ENCODE assay signal across 17 cellular contexts in genomic region chr4:95290702-95291101, GRCh38.
DNase-seq lines count a peak whose midpoint lies in the region; ATAC-seq and TF ChIP-seq lines count a peak whose summit lies in the region.
"Had no signal": no experiment of that assay in that cellular context is flagged by ENCODE, and none has a peak within 500 bp of the region (broad histone marks: within the 10 kb centered on the region; RNA-seq: fewer than 3 reads in every experiment).

No MANE protein-coding gene starts in this region.

- no peak overlapping the region for H2AFZ ChIP-seq in KMS-11 (ENCODE audit: low read depth)

- H3K4me3 ChIP-seq in CD8-positive, alpha-beta T cell (ENCODE audit: low read depth, low read length), result no peak overlapping the region
- H3K4me3 ChIP-seq in KMS-11 (IDR thresholded peaks at IDR 0.05; ENCODE audit: insufficient read depth, low read depth, low read length) (no peak overlapping the region), tibial artery (no peak overlapping the region)
- H3K4me3 ChIP-seq: cardiac muscle cell, vagina had no signal

- H3K36me3 Mint-ChIP-seq in CD8-positive, alpha-beta T cell, result no peaks in the 10 kb centered on the region
- H3K36me3 Mint-ChIP-seq in natural killer cell, result no peaks in the 10 kb centered on the region
- H3K36me3 Mint-ChIP-seq: immature natural killer cell had no signal

- H3K9ac ChIP-seq in KMS-11, result no peak overlapping the region

- CTCF ChIA-PET in CD8-positive, alpha-beta T cell (lab: Charles Lee), result interaction anchor here (0.8 kb wide), 1 partner anchor 9 kb away, joined by 4 read pairs; no protein-coding TSS in a partner anchor

- H3K27ac ChIP-seq in CD8-positive, alpha-beta T cell (ENCODE audit: low read depth, low read length), result no peak overlapping the region
- peak overlapping the region; percentile 4; the same call in 1 of the 2 replicates for H3K27ac ChIP-seq in KMS-11
- no peak overlapping the region for H3K27ac ChIP-seq in tibial artery
- H3K27ac ChIP-seq: cardiac muscle cell, vagina had no signal

- peaks cover 30% of the 10 kb centered on the region for H3K4me1 ChIP-seq in CD8-positive, alpha-beta T cell (ENCODE audit: insufficient read depth, low read length)
- H3K4me1 ChIP-seq in KMS-11 (ENCODE audit: low read depth, poor library complexity, severe bottlenecking), result peaks cover 78% of the 10 kb centered on the region
- peaks cover 0 to 8% (median 0%) of the 10 kb centered on the region in 4 donors for H3K4me1 ChIP-seq in tibial artery
- H3K4me1 ChIP-seq: vagina had no signal

- H3K27ac Mint-ChIP-seq in CD8-positive, alpha-beta T cell, result peak overlapping the region; percentile 43
- peak overlapping the region; percentile 20 to 35 for H3K27ac Mint-ChIP-seq in natural killer cell
- H3K27ac Mint-ChIP-seq: immature natural killer cell had no signal

- no peaks in the 10 kb centered on the region for H4K20me1 ChIP-seq in KMS-11 (ENCODE audit: insufficient read depth)

- no peaks in the 10 kb centered on the region for H3K79me2 ChIP-seq in KMS-11 (ENCODE audit: insufficient read depth, low read depth)

- no peak for DNase-seq in CD8-positive, alpha-beta T cell
- DNase-seq in amniotic epithelial cell (ENCODE audit: low read depth) (peak; percentile 93), natural killer cell (no peak), tibial artery (no peak), C1 segment of cervical spinal cord (lab: John Stamatoyannopoulos, UW) (no peak), NK-92 (lab: John Stamatoyannopoulos, UW; ENCODE audit: unreplicated experiment) (no peak)
- DNase-seq in activated effector memory CD4-positive, alpha-beta T cell treated with anti-CD3 and anti-CD28 coated beads, Interleukin-2, amount 50 U/mL, for 16 hours, result no peak
- DNase-seq: activated gamma-delta T cell treated with Interleukin-2 at 50 U/mL for 16 hours; AML-193; DND-41; foreskin fibroblast; immature natural killer cell; OCI-M1; stimulated activated naive CD4-positive, alpha-beta T cell treated with Interleukin-2 at 50 U/mL for 16 hours had no signal

- H3K4me3 Mint-ChIP-seq in CD8-positive, alpha-beta T cell, result no peak overlapping the region
- no peak overlapping the region for H3K4me3 Mint-ChIP-seq in natural killer cell
- H3K4me3 Mint-ChIP-seq: immature natural killer cell had no signal

- no peaks in the 10 kb centered on the region for H3K27me3 ChIP-seq in CD8-positive, alpha-beta T cell (ENCODE audit: insufficient read depth, low read length)
- H3K27me3 ChIP-seq in KMS-11 (ENCODE audit: insufficient read depth, low read depth) (no peaks in the 10 kb centered on the region), tibial artery (no peaks in the 10 kb centered on the region)
- H3K27me3 ChIP-seq: cardiac muscle cell, vagina had no signal

- H3K4me1 Mint-ChIP-seq in CD8-positive, alpha-beta T cell (ENCODE audit: low read depth), result peaks cover 41% of the 10 kb centered on the region
- H3K4me1 Mint-ChIP-seq in natural killer cell, result peaks cover 22 to 32% of the 10 kb centered on the region in 2 donors

- no peaks in the 10 kb centered on the region for H3K27me3 Mint-ChIP-seq in CD8-positive, alpha-beta T cell (ENCODE audit: low read depth)
- H3K27me3 Mint-ChIP-seq in natural killer cell (ENCODE audit: low read depth in 2 of 2), result no peaks in the 10 kb centered on the region

- H3K9me3 Mint-ChIP-seq in CD8-positive, alpha-beta T cell, result no peaks in the 10 kb centered on the region
- no peaks in the 10 kb centered on the region for H3K9me3 Mint-ChIP-seq in natural killer cell
- H3K9me3 Mint-ChIP-seq: immature natural killer cell had no signal

- H3K4me2 ChIP-seq in KMS-11, result peak overlapping the region; percentile 87

- no peaks in the 10 kb centered on the region for H3K36me3 ChIP-seq in CD8-positive, alpha-beta T cell (ENCODE audit: insufficient read depth, low read length)
- H3K36me3 ChIP-seq in KMS-11 (ENCODE audit: insufficient read depth) (no peaks in the 10 kb centered on the region), tibial artery (no peaks in the 10 kb centered on the region)
- H3K36me3 ChIP-seq: cardiac muscle cell, vagina had no signal

- POLR2A ChIA-PET in CD8-positive, alpha-beta T cell (lab: Charles Lee), result no interaction called here

- intact Hi-C loops in CD8-positive, alpha-beta T cell (cut with DNase I, micrococcal nuclease), result no loop called here
- intact Hi-C loops in natural killer cell (cut with micrococcal nuclease) (no loop called here), tibial artery (cut with DNase I; ENCODE audit: low total_unique reads) (no loop called here)

- TF ChIP-seq CTCF in CD8-positive, alpha-beta T cell (IDR thresholded peaks at IDR 0.05), result no peak
- TF ChIP-seq CTCF in KMS-11 (conservative IDR thresholded peaks at IDR 0.05; ENCODE audit: low read depth, low read length) (no peak), natural killer cell (IDR thresholded peaks at IDR 0.05) (no peak), tibial artery (IDR thresholded peaks at IDR 0.05) (no peak)

- no peak for ATAC-seq in CD8-positive, alpha-beta T cell
- peak in 1 of 3 donors; percentile 47 for ATAC-seq in natural killer cell

- H3K9me3 ChIP-seq in CD8-positive, alpha-beta T cell (ENCODE audit: low read length), result no peaks in the 10 kb centered on the region
- H3K9me3 ChIP-seq in tibial artery, result no peaks in the 10 kb centered on the region
- H3K9me3 ChIP-seq: vagina had no signal
